In genomic region chr3:57131210-57131588, GRCh38 we compare ENCODE assay signal across 21 cellular contexts. TPM values are rescaled to one million over a fixed set of nuclear protein-coding genes. Genes with fewer than 3 reads are reported as not detected.
DNase-seq lines count a peak whose midpoint lies in the region; ATAC-seq, FAIRE-seq and TF ChIP-seq lines count a peak whose summit lies in the region.
"Had no signal": no experiment of that assay in that cellular context is flagged by ENCODE, and none has a peak within 500 bp of the region (broad histone marks: within the 10 kb centered on the region; RNA-seq: fewer than 3 reads in every experiment).

No MANE protein-coding gene starts in this region.

- H3K9me3 Mint-ChIP-seq in CD4-positive, alpha-beta T cell = no peaks in the 10 kb centered on the region
- H3K9me3 Mint-ChIP-seq: HFFc6 had no signal

- no CpG with 5 or more reads among the region's 4 CpGs for WGBS in neuronal stem cell (ENCODE audit: extremely low coverage in 2 of 2, insufficient read length in 2 of 2, insufficient replicate concordance in 1 of 2), 2 donors

- no peak for TF ChIP-seq CTCF in bronchial epithelial cell (IDR thresholded peaks at IDR 0.05; ENCODE audit: insufficient read depth, low read length, severe bottlenecking)
- TF ChIP-seq CTCF in CD4-positive, alpha-beta T cell (IDR thresholded peaks at IDR 0.05) = no peak

- POLR2A ChIA-PET in CD4-positive, alpha-beta T cell (lab: Charles Lee) = interaction anchor here (0.7 kb wide), 1 partner anchor 21 kb away, joined by 3 read pairs; no protein-coding TSS in a partner anchor

- H3K18ac ChIP-seq in neuronal stem cell (ENCODE audit: low read length) = peak overlapping the region; percentile 74

- intact Hi-C loops in CD4-positive, alpha-beta T cell (cut with DNase I, micrococcal nuclease) = no loop called here

- no peaks in the 10 kb centered on the region for H3K36me3 Mint-ChIP-seq in CD4-positive, alpha-beta T cell (ENCODE audit: low read depth)
- H3K36me3 Mint-ChIP-seq: CD4-positive, alpha-beta memory T cell had no signal

- H3K79me1 ChIP-seq in neuronal stem cell (ENCODE audit: low read depth, low read length) = peaks cover 4% of the 10 kb centered on the region

- DNase-seq in bronchial epithelial cell (ENCODE audit: low read depth) = no peak
- DNase-seq in neuronal stem cell (ENCODE audit: low spot score) = no peak
- DNase-seq in CD1c-positive myeloid dendritic cell (ENCODE audit: extremely low spot score) = no peak
- DNase-seq in activated CD4-positive, alpha-beta T cell treated with anti-CD3 and anti-CD28 coated beads for 4 hours = no peak
- no peak for DNase-seq in CD4-positive, alpha-beta T cell
- DNase-seq in activated naive CD4-positive, alpha-beta T cell treated with Interleukin-2 at 50 U/mL for 16 hours = no peak
- DNase-seq: AML-193; CD4-positive, alpha-beta memory T cell; DMS79; GM23248; HFFc6; IMR-90; Kasumi-1; NCI-H187 treated with DMSO at 0.1 percent for 48 hours; NCI-H2171 had no signal

- H3K23ac ChIP-seq in neuronal stem cell (ENCODE audit: low read depth, low read length, poor library complexity) = no peak overlapping the region

- no peak overlapping the region for H3K27ac Mint-ChIP-seq in CD4-positive, alpha-beta T cell
- H3K27ac Mint-ChIP-seq: HFFc6 had no signal

- H3K4ac ChIP-seq in neuronal stem cell (ENCODE audit: low read length) = no peak overlapping the region

- H2BK15ac ChIP-seq in neuronal stem cell (ENCODE audit: low read length) = no peak overlapping the region

- H2BK5ac ChIP-seq in neuronal stem cell (ENCODE audit: low read length) = peak overlapping the region; percentile 7

- H2BK120ac ChIP-seq in neuronal stem cell (ENCODE audit: low read depth, low read length) = peak overlapping the region; percentile 5

- peak; percentile 62 for FAIRE-seq in bronchial epithelial cell (lab: Jason Lieb, UNC)
- FAIRE-seq: G401.6, GM12891 had no signal

- H3K27me3 ChIP-seq in HUES6 (ENCODE audit: control insufficient read depth, insufficient read depth, low read length) (no peaks in the 10 kb centered on the region), bronchial epithelial cell (ENCODE audit: control insufficient read depth, insufficient read depth, low read length) (no peaks in the 10 kb centered on the region), iPS-20b (ENCODE audit: insufficient read depth, low read length) (no peaks in the 10 kb centered on the region), neuronal stem cell (ENCODE audit: control insufficient read depth in 3 of 3, insufficient read depth in 3 of 3, low read depth in 1 of 3, low read length in 3 of 3) (peaks cover 0 to 25% (median 0%) of the 10 kb centered on the region in 3 experiments)
- H3K27me3 ChIP-seq in CD4-positive, alpha-beta T cell (ENCODE audit: control insufficient read depth, insufficient read depth, low read length) = no peaks in the 10 kb centered on the region

- no peak for ATAC-seq in CD4-positive, alpha-beta T cell (ENCODE audit: poor library complexity)
- ATAC-seq: Panc1, Right ventricle myocardium inferior had no signal

- no peak overlapping the region for H3K14ac ChIP-seq in neuronal stem cell (ENCODE audit: low read length)

- no peak overlapping the region for H3K4me3 Mint-ChIP-seq in CD4-positive, alpha-beta T cell
- H3K4me3 Mint-ChIP-seq: HFFc6 had no signal

- H2AK5ac ChIP-seq in neuronal stem cell (ENCODE audit: low read depth, low read length) = no peak overlapping the region

- H3K4me1 ChIP-seq in HUES6 (ENCODE audit: control insufficient read depth, insufficient read depth, low read length) (peaks cover 75% of the 10 kb centered on the region), iPS-20b (ENCODE audit: insufficient read depth, low read length) (peaks cover 65% of the 10 kb centered on the region), neuronal stem cell (ENCODE audit: control insufficient read depth in 2 of 2, insufficient read depth in 1 of 2, low read depth in 1 of 2, low read length in 2 of 2) (peaks cover 42 to 47% of the 10 kb centered on the region in 2 donors)

- no peak overlapping the region for H4K8ac ChIP-seq in neuronal stem cell (ENCODE audit: low read depth, low read length)

- H3K4me2 ChIP-seq in neuronal stem cell (ENCODE audit: insufficient read depth, low read length, poor library complexity, severe bottlenecking) = peak overlapping the region; percentile 29

- H3K36me3 ChIP-seq in HUES6 (ENCODE audit: control insufficient read depth, insufficient read depth, low read length) (peaks cover under 1% of the 10 kb centered on the region; the same call in 1 of the 2 replicates), bronchial epithelial cell (ENCODE audit: control insufficient read depth, insufficient read depth, low read length) (no peaks in the 10 kb centered on the region), iPS-20b (ENCODE audit: insufficient read depth, low read depth, low read length) (no peaks in the 10 kb centered on the region), neuronal stem cell (replicated peaks in 1 of 2; ENCODE audit: control insufficient read depth in 2 of 2, insufficient read depth in 2 of 2, low read length in 2 of 2) (peaks cover 0 to 6% of the 10 kb centered on the region in 2 donors)

- CTCF ChIA-PET in CD4-positive, alpha-beta T cell (lab: Charles Lee) = no interaction called here

- no peak overlapping the region for H2AFZ ChIP-seq in neuronal stem cell (ENCODE audit: low read length)
- H2AFZ ChIP-seq: GM23248 had no signal

- H3K9me3 ChIP-seq in HUES6 (ENCODE audit: control insufficient read depth, insufficient read depth, low read depth, low read length) = no peaks in the 10 kb centered on the region
- no peaks in the 10 kb centered on the region for H3K9me3 ChIP-seq in iPS-20b (ENCODE audit: insufficient read depth, low read depth, low read length)
- H3K9me3 ChIP-seq in neuronal stem cell (replicated peaks in 1 of 2; ENCODE audit: control insufficient read depth in 2 of 2, insufficient read depth in 1 of 2, low read depth in 1 of 2, low read length in 2 of 2) = peaks cover 0 to 5% of the 10 kb centered on the region in 2 donors
- no peaks in the 10 kb centered on the region for H3K9me3 ChIP-seq in CD4-positive, alpha-beta T cell (ENCODE audit: control insufficient read depth, low read length)

- H3K27ac ChIP-seq in HUES6 (ENCODE audit: low read depth, low read length) = peak overlapping the region; percentile 94
- H3K27ac ChIP-seq in iPS-20b (ENCODE audit: low read length) = peak overlapping the region; percentile 95
- peak overlapping the region; percentile 94 for H3K27ac ChIP-seq in neuronal stem cell (replicated peaks; ENCODE audit: low read length)
- no peak overlapping the region for H3K27ac ChIP-seq in CD4-positive, alpha-beta T cell (ENCODE audit: low read depth, low read length)
- H3K27ac ChIP-seq: GM23248 had no signal

- H2BK12ac ChIP-seq in neuronal stem cell (ENCODE audit: low read length) = no peak overlapping the region

- H3K4me3 ChIP-seq in HUES6 (ENCODE audit: low read depth, low read length) = peak overlapping the region; percentile 32; the same call in 1 of the 2 replicates
- H3K4me3 ChIP-seq in bronchial epithelial cell (ENCODE audit: low read depth, low read length) = no peak overlapping the region
- peak overlapping the region; percentile 34; the same call in 1 of the 2 replicates for H3K4me3 ChIP-seq in iPS-20b (ENCODE audit: low read length)
- H3K4me3 ChIP-seq in neuronal stem cell (ENCODE audit: low read length in 2 of 2) = no peak overlapping the region
- H3K4me3 ChIP-seq: GM23248 had no signal

- no peaks in the 10 kb centered on the region for H3K4me1 Mint-ChIP-seq in CD4-positive, alpha-beta T cell (ENCODE audit: low read depth)

- peak overlapping the region; percentile 75 for H4K91ac ChIP-seq in neuronal stem cell (ENCODE audit: low read depth, low read length, poor library complexity)

- peaks cover 5% of the 10 kb centered on the region for H3K27me3 Mint-ChIP-seq in CD4-positive, alpha-beta T cell

- H3K9ac ChIP-seq in HUES6 (ENCODE audit: low read length) (peak overlapping the region; percentile 78), iPS-20b (ENCODE audit: low read depth, low read length) (peak overlapping the region; percentile 77), neuronal stem cell (ENCODE audit: low read depth, low read length, poor library complexity) (no peak overlapping the region)
- H3K9ac ChIP-seq: GM23248 had no signal

RNA-seq across cellular contexts. Expression of gene IL17RD, which starts 34.0 kb away (rescaled TPM):
- 1.1 and 2.3 TPM in 2 replicates for total RNA-seq in bronchial epithelial cell
- 38.4 TPM for polyA plus RNA-seq in neuronal stem cell (2013, experiment 1 of 2)
- polyA plus RNA-seq in neuronal stem cell (2013, experiment 2 of 2) = 37.6 TPM
- not detected for total RNA-seq in CD4-positive, alpha-beta T cell
- total RNA-seq: CD4-positive, alpha-beta memory T cell had no signal
- polyA plus RNA-seq: CD4-positive, alpha-beta memory T cell had no signal

Comparison
In these comparisons a context has a peak if more than half of its experiments do, and no peak if none do; other contexts are left out.
1. H3K4me3 ChIP-seq: peak in HUES6 (single experiment) and iPS-20b (single experiment); none in bronchial epithelial cell (single experiment) and neuronal stem cell (0 of 2).